ENCODE assay signal across 11 cellular contexts in the genomic region with DNA sequence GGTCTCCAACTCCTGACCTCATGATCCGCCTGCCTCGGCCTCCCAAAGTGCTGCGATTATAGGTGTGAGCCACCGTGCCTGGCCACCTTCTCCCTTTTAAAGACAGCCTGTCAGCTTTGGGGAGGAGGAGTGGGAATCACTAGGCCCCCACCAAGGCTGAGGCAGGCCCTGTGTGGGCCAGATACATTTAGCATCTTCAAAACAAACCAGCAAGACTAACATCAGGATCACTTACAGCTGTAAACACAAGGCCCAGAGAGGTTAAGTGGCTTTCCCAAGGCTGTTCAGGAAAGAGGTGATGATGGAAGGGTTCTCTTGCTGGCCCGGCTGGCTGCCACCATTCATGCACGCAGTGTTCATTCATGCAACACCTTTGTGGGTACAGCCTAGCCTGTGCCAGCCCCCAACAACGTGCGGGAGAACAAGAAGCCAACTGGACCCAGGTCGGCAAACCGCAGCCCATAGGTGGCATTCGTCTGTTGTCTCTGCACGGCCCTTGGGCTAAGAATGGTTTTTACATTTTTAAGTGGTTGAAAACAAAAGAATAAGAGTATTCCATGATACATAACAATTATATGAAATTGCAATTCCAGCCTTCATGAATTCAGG. TPM values are rescaled to one million over a fixed set of nuclear protein-coding genes. Genes with fewer than 3 reads are reported as not detected.
DNase-seq lines count a peak whose midpoint lies in the region; ATAC-seq and TF ChIP-seq lines count a peak whose summit lies in the region.
"Had no signal": no experiment of that assay in that cellular context is flagged by ENCODE, and none has a peak within 500 bp of the region (broad histone marks: within the 10 kb centered on the region; RNA-seq: fewer than 3 reads in every experiment).

No MANE protein-coding gene starts in this region.

- DNase-seq in activated CD8-positive, alpha-beta memory T cell treated with anti-CD3 and anti-CD28 coated beads for 24 hours = peak; percentile 68
- no peak for DNase-seq in activated CD8-positive, alpha-beta memory T cell treated with anti-CD3 and anti-CD28 coated beads, Interleukin-2, amount 50 U/mL, for 48 hours
- no peak for DNase-seq in RWPE1 (ENCODE audit: low spot score)
- DNase-seq in esophagus squamous epithelium (lab: John Stamatoyannopoulos, UW) = no peak
- no peak for DNase-seq in stomach
- DNase-seq in SW480 (ENCODE audit: low spot score) = no peak
- DNase-seq: activated CD4-positive, alpha-beta T cell treated with anti-CD3 and anti-CD28 coated beads, Interleukin-2, amount 50 U/mL, for 4 hours; pancreas had no signal

- POLR2A ChIA-PET in RWPE1 (lab: Yijun Ruan, JAX; ENCODE audit: low non-redundant PET) = no interaction called here

- intact Hi-C loops in esophagus squamous epithelium (cut with DNase I) = no loop called here
- intact Hi-C loops in stomach (cut with DNase I; ENCODE audit: low total_unique reads) = no loop called here

- CTCF ChIA-PET in RWPE1 (lab: Yijun Ruan, JAX) = no interaction called here

- H3K36me3 ChIP-seq in esophagus squamous epithelium = no peaks in the 10 kb centered on the region
- no peaks in the 10 kb centered on the region for H3K36me3 ChIP-seq in stomach
- H3K36me3 ChIP-seq: pancreas had no signal

- H3K27ac ChIP-seq in RWPE1 (peak overlapping the region; percentile 100), esophagus squamous epithelium (peak overlapping the region; percentile 88 to 97 (median 93)), stomach (peak overlapping the region; percentile 0 to 84 (median 78))
- H3K27ac ChIP-seq: KMS-11 had no signal

- H3K4me1 ChIP-seq in esophagus squamous epithelium (peaks cover 24 to 61% (median 45%) of the 10 kb centered on the region in 3 donors), stomach (peaks cover 19 to 45% (median 30%) of the 10 kb centered on the region in 4 donors)

- H3K9me3 ChIP-seq in esophagus squamous epithelium = no peaks in the 10 kb centered on the region
- H3K9me3 ChIP-seq in stomach = no peaks in the 10 kb centered on the region
- H3K9me3 ChIP-seq: pancreas had no signal

- no peak for ATAC-seq in HG02588 (IDR thresholded peaks at IDR 0.05; ENCODE audit: unreplicated experiment)
- ATAC-seq in GM19328 (IDR thresholded peaks at IDR 0.05; ENCODE audit: unreplicated experiment) = no peak

- TF ChIP-seq CTCF in RWPE1 (conservative IDR thresholded peaks at IDR 0.05; ENCODE audit: low read depth) (no peak), esophagus squamous epithelium (IDR thresholded peaks at IDR 0.05) (no peak), stomach (IDR thresholded peaks at IDR 0.05) (no peak)

- 87 to 88% methylated on average over 7 to 8 of the region's 12 CpGs for WGBS in esophagus squamous epithelium, 2 donors
- 80 to 92% (median 89%) methylated on average over 12 of the region's 12 CpGs for WGBS in stomach, 5 donors

- H3K4me3 ChIP-seq in esophagus squamous epithelium = no peak overlapping the region
- H3K4me3 ChIP-seq in stomach = no peak overlapping the region
- H3K4me3 ChIP-seq: pancreas had no signal

- TF ChIP-seq POLR2A in esophagus squamous epithelium (IDR thresholded peaks at IDR 0.05) = no peak
- TF ChIP-seq POLR2A in stomach (IDR thresholded peaks at IDR 0.05) = no peak

- no peak for TF ChIP-seq EP300 in stomach (IDR thresholded peaks at IDR 0.05)

- no peaks in the 10 kb centered on the region for H3K27me3 ChIP-seq in esophagus squamous epithelium
- no peaks in the 10 kb centered on the region for H3K27me3 ChIP-seq in stomach
- H3K27me3 ChIP-seq: pancreas had no signal

RNA-seq across cellular contexts. Expression of a gene that starts 23.0 kb away (rescaled TPM):
- 100 to 1,000 TPM in 1 of 4 donors, 10 to 100 TPM in 3; 46.5 to 118 (median 76.9) TPM for total RNA-seq in esophagus squamous epithelium
- total RNA-seq in stomach = 100 to 1,000 TPM in 3 of 5 donors, 10 to 100 TPM in 2; 32.3 to 421 (median 150) TPM
- 10 to 100 TPM; 64.3 to 87.2 (median 64.6) TPM for polyA plus RNA-seq in stomach

RNA-seq across cellular contexts. Expression of a gene that starts 23.1 kb away (rescaled TPM):
- total RNA-seq in esophagus squamous epithelium = 10 to 100 TPM; 50.3 to 80.4 (median 69.3) TPM
- total RNA-seq in stomach = 100 to 1,000 TPM in 3 of 5 donors, 10 to 100 TPM in 2; 20.4 to 942 (median 117) TPM
- 100 to 1,000 TPM in 1 of 3 donors, 10 to 100 TPM in 2; 74.8 to 114 (median 94.7) TPM for polyA plus RNA-seq in stomach

RNA-seq across cellular contexts. Expression of a gene that starts 55.2 kb away (rescaled TPM):
- total RNA-seq in esophagus squamous epithelium (10 to 100 TPM; 26.7 to 45.5 (median 37.1) TPM), stomach (100 to 1,000 TPM in 1 of 5 donors, 10 to 100 TPM in 4; 10.1 to 122 (median 26.3) TPM)
- 10 to 100 TPM in 1 of 3 donors, 1 to 10 TPM in 2; 6.9 to 26.2 (median 9.5) TPM for polyA plus RNA-seq in stomach

RNA-seq across cellular contexts. Expression of a gene that starts 56.7 kb away (rescaled TPM):
- total RNA-seq in esophagus squamous epithelium (10 to 100 TPM; 19.4 to 42.5 (median 29.0) TPM), stomach (100 to 1,000 TPM in 1 of 5 donors, 10 to 100 TPM in 4; 29.6 to 373 (median 36.5) TPM)
- 10 to 100 TPM; 64.7 to 88.2 (median 77.9) TPM for polyA plus RNA-seq in stomach
